ENCODE assay signal across 16 cellular contexts in genomic region chr1:113858418-113858817, GRCh38. TPM values are rescaled to one million over a fixed set of nuclear protein-coding genes. Genes with fewer than 3 reads are reported as not detected.
A peak's percentile ranks its signal among the peaks of the same experiment; 100 is the strongest.
DNase-seq lines count a peak whose midpoint lies in the region; ATAC-seq, FAIRE-seq and TF ChIP-seq lines count a peak whose summit lies in the region.
"Had no signal": no experiment of that assay in that cellular context is flagged by ENCODE, and none has a peak within 500 bp of the region (broad histone marks: within the 10 kb centered on the region; RNA-seq: fewer than 3 reads in every experiment).

No MANE protein-coding gene starts in this region.

- 0 out of 2 replicates have a peak overlapping the region, but pooled peaks have one; percentile 7 for H2AFZ ChIP-seq in K562 (ENCODE audit: low read depth, low read length)

- no peak overlapping the region for H3K9ac ChIP-seq in K562 (ENCODE audit: insufficient read depth in 1 of 2, low read depth in 2 of 2, low read length in 2 of 2)

- POLR2A ChIA-PET in K562 (lab: Yijun Ruan, JAX), result interaction anchor here (0.9 to 1.3 kb wide), 3 partner anchors 8 to 46 kb away, joined by 3 to 4 read pairs (median 3); partner anchors contain the start of gene RSBN1

- no peaks in the 10 kb centered on the region for H4K20me1 ChIP-seq in K562 (replicated peaks; ENCODE audit: control insufficient read depth, insufficient read depth, low read length)

- H3K9me1 ChIP-seq in K562 (ENCODE audit: control insufficient read depth, insufficient read depth, low read length), result no peaks in the 10 kb centered on the region

- no peak for TF ChIP-seq EP300 in K562 (IDR thresholded peaks at IDR 0.05; ENCODE audit: low read length)

- TF ChIP-seq POLR2A in K562 (conservative IDR thresholded peaks at IDR 0.05), result no peak

- CTCF ChIA-PET in K562 (lab: Yijun Ruan, JAX; ENCODE audit: low intra/inter-chr PET ratio), result no interaction called here

- H3K4me1 ChIP-seq in K562 (replicated peaks in 1 of 2; ENCODE audit: control insufficient read depth in 2 of 2, insufficient read depth in 2 of 2, low read length in 2 of 2) (peaks cover 4 to 13% of the 10 kb centered on the region in 2 experiments; a peak in 3 of 5 replicates), HAP-1 (no peaks in the 10 kb centered on the region)
- H3K4me1 ChIP-seq: thyroid gland had no signal

- no peaks in the 10 kb centered on the region for H3K79me2 ChIP-seq in K562 (ENCODE audit: control insufficient read depth, insufficient read depth, low read length)

- in situ Hi-C loops in K562 (cut with MboI) (no loop called here), HAP-1 (cut with MboI; ENCODE audit: low sequenced_read_pairs) (no loop called here)

- no peak overlapping the region for H3K27ac ChIP-seq in K562 (ENCODE audit: extremely low read depth, low read depth, low read length)
- H3K27ac ChIP-seq: thyroid gland, VCaP had no signal

- H3K4me3 ChIP-seq in K562, result no peak overlapping the region
- no peak overlapping the region for H3K4me3 ChIP-seq in HAP-1
- H3K4me3 ChIP-seq: thyroid gland had no signal

- intact Hi-C loops in K562 (cut with micrococcal nuclease), result no loop called here

- no peaks in the 10 kb centered on the region for H3K36me3 ChIP-seq in K562 (ENCODE audit: control insufficient read depth, insufficient read depth, low read length)
- no peaks in the 10 kb centered on the region for H3K36me3 ChIP-seq in HAP-1 (replicated peaks)
- H3K36me3 ChIP-seq: thyroid gland had no signal

- ATAC-seq in GM19397 (IDR thresholded peaks at IDR 0.05; ENCODE audit: unreplicated experiment) (peak; percentile 30), HG03175 (IDR thresholded peaks at IDR 0.05; ENCODE audit: unreplicated experiment) (peak; percentile 49), K562 (peak; percentile 12; the same call in 2 of the 3 replicates), GM19328 (IDR thresholded peaks at IDR 0.05; ENCODE audit: unreplicated experiment) (no peak)

- no peak for FAIRE-seq in K562 (lab: Jason Lieb, UNC)
- FAIRE-seq: endothelial cell of umbilical vein had no signal

- no peak for TF ChIP-seq CTCF in K562 (IDR thresholded peaks at IDR 0.05 in 2 of 3, conservative IDR thresholded peaks at IDR 0.05 in 1 of 3; ENCODE audit: insufficient read depth in 2 of 3, low read depth in 1 of 3, low read length in 3 of 3)

- no TSS peak for BruUV-seq in K562 (replicated peaks; lab: Mats Ljungman, UMichigan)

- no peaks in the 10 kb centered on the region for H3K9me3 ChIP-seq in K562 (replicated peaks; ENCODE audit: control insufficient read depth, insufficient read depth, low read depth, low read length)
- H3K9me3 ChIP-seq in HAP-1, result no peaks in the 10 kb centered on the region
- H3K9me3 ChIP-seq: thyroid gland had no signal

- H3K27me3 ChIP-seq in K562 (ENCODE audit: control insufficient read depth in 2 of 2, insufficient read depth in 2 of 2, low read length in 2 of 2) (no peaks in the 10 kb centered on the region), HAP-1 (ENCODE audit: low read depth) (0 out of 2 replicates have a peak, but pooled peaks cover 6% of the 10 kb centered on the region)
- H3K27me3 ChIP-seq: thyroid gland had no signal

- DNase-seq in CD1c-positive myeloid dendritic cell (ENCODE audit: extremely low spot score) (peak; percentile 56), K562 (ENCODE audit: extremely low read depth in 1 of 4, low spot score in 3 of 4) (no peak), HAP-1 (ENCODE audit: low spot score in 2 of 2) (no peak), NCI-H510A treated with DMSO at 0.1 percent for 48 hours (lab: John Stamatoyannopoulos, UW) (no peak)
- no peak for DNase-seq in effector CD8-positive, alpha-beta T cell (lab: John Stamatoyannopoulos, UW)
- DNase-seq: central memory CD4-positive, alpha-beta T cell; DMS 273 treated with DMSO at 0.1 percent for 48 hours; H9; head of caudate nucleus; thyroid gland had no signal

- no peak for TF ChIP-seq RAD21 in K562 (CRISPR knock-in tag; conservative IDR thresholded peaks at IDR 0.05 in 1 of 2, IDR thresholded peaks at IDR 0.05 in 1 of 2)

- no peak overlapping the region for H3K4me2 ChIP-seq in K562 (ENCODE audit: insufficient read depth, low read length)

- 55% methylated on average over 3 of the region's 3 CpGs for WGBS in K562 (ENCODE audit: insufficient coverage, low coverage, missing lambda C conversion rate)

RNA-seq across cellular contexts. Expression of gene PTPN22, which starts 13.1 kb away (rescaled TPM):
- 0.53 and 0.81 TPM in 2 replicates for total RNA-seq in K562 (2011; cell fraction: chromatin; rRNA removed; ENCODE audit: low replicate concordance)
- 0.17 and 0.79 TPM in 2 replicates for total RNA-seq in K562 (2011; cell fraction: nucleolus; rRNA removed)
- 0.46 and 1.9 TPM in 2 replicates for total RNA-seq in K562 (2011; cell fraction: nucleoplasm; rRNA removed)
- total RNA-seq in K562 (2014; rRNA removed), result 0.82 and 1.3 TPM in 2 replicates
- total RNA-seq in K562 (2014; rRNA removed; fragmentation: Illumina TruSeq; extraction: Trizol), result 1.9 and 2.0 TPM in 2 replicates
- 4.6 and 5.3 TPM in 2 replicates for total RNA-seq in K562 (2015; rRNA removed; fragmentation: Illumina TruSeq; extraction: Trizol)
- total RNA-seq in K562 (2021), result 1.0 and 1.3 TPM in 2 replicates
- polyA plus RNA-seq in K562 (2011; rRNA removed), result 0.45 and 0.76 TPM in 2 replicates
- 0.09 and 0.47 TPM in 2 replicates for polyA plus RNA-seq in K562 (2011; cell fraction: cytosol; rRNA removed)
- polyA plus RNA-seq in K562 (2011; cell fraction: nucleus; rRNA removed), result 0.77 and 0.98 TPM in 2 replicates
- polyA plus RNA-seq in K562 (2012), result 2.5 and 7.6 TPM in 2 replicates
- polyA plus RNA-seq in K562 (2014; fragmentation: Illumina TruSeq; extraction: Trizol), result 1.9 and 2.3 TPM in 2 replicates
- polyA plus RNA-seq in K562 (2014; fragmentation: Nextera tagmentation; extraction: Ambion mirVana), result 1 to 10 TPM; 1.1 to 1.6 TPM
- 0.95 and 1.4 TPM in 2 replicates for polyA plus RNA-seq in K562 (2014; rRNA removed)
- polyA minus RNA-seq in K562 (2011; rRNA and poly(A)+ RNA removed), result 0.46 and 2.4 TPM in 2 replicates
- polyA minus RNA-seq in K562 (2011; cell fraction: cytosol; rRNA and poly(A)+ RNA removed), result 0.64 TPM in 1 of 2 replicates, not detected in the other
- 0.81 and 2.4 TPM in 2 replicates for polyA minus RNA-seq in K562 (2011; cell fraction: nucleus; rRNA and poly(A)+ RNA removed)
- total RNA-seq: endothelial cell of umbilical vein, H9 had no signal
- polyA plus RNA-seq: endothelial cell of umbilical vein had no signal

RNA-seq across cellular contexts. Expression of gene BCL2L15, which starts 29.0 kb away (rescaled TPM):
- 1.4 and 2.8 TPM in 2 replicates for total RNA-seq in K562 (2011; cell fraction: chromatin; rRNA removed; ENCODE audit: low replicate concordance)
- 0.53 and 0.67 TPM in 2 replicates for total RNA-seq in K562 (2011; cell fraction: nucleolus; rRNA removed)
- total RNA-seq in K562 (2011; cell fraction: nucleoplasm; rRNA removed), result 0.95 and 2.5 TPM in 2 replicates
- 0.09 and 0.12 TPM in 2 replicates for total RNA-seq in K562 (2014; rRNA removed)
- 0.32 and 0.33 TPM in 2 replicates for total RNA-seq in K562 (2014; rRNA removed; fragmentation: Illumina TruSeq; extraction: Trizol)
- 0.19 and 0.36 TPM in 2 replicates for total RNA-seq in K562 (2015; rRNA removed; fragmentation: Illumina TruSeq; extraction: Trizol)
- 0.09 and 0.72 TPM in 2 replicates for total RNA-seq in K562 (2021)
- 0.25 and 0.74 TPM in 2 replicates for polyA plus RNA-seq in K562 (2011; rRNA removed)
- polyA plus RNA-seq in K562 (2011; cell fraction: cytosol; rRNA removed), result 0.10 and 0.15 TPM in 2 replicates
- 0.85 and 1.2 TPM in 2 replicates for polyA plus RNA-seq in K562 (2011; cell fraction: nucleus; rRNA removed)
- 0.20 and 0.43 TPM in 2 replicates for polyA plus RNA-seq in K562 (2012)
- polyA plus RNA-seq in K562 (2014; fragmentation: Illumina TruSeq; extraction: Trizol), result 0.06 and 0.26 TPM in 2 replicates
- under 1 TPM in 1 of 2 experiments, not detected in 1; 0.42 TPM for polyA plus RNA-seq in K562 (2014; fragmentation: Nextera tagmentation; extraction: Ambion mirVana)
- polyA plus RNA-seq in K562 (2014; rRNA removed), result 0.32 and 0.78 TPM in 2 replicates
- 0.48 and 1.2 TPM in 2 replicates for polyA minus RNA-seq in K562 (2011; rRNA and poly(A)+ RNA removed)
- not detected in 2 replicates for polyA minus RNA-seq in K562 (2011; cell fraction: cytosol; rRNA and poly(A)+ RNA removed)
- polyA minus RNA-seq in K562 (2011; cell fraction: nucleus; rRNA and poly(A)+ RNA removed), result 0.33 and 0.40 TPM in 2 replicates
- total RNA-seq: M059J had no signal

RNA-seq across cellular contexts. Expression of gene RSBN1, which starts 46.1 kb away (rescaled TPM):
- 20.7 and 44.4 TPM in 2 replicates for total RNA-seq in K562 (2011; cell fraction: chromatin; rRNA removed; ENCODE audit: low replicate concordance)
- total RNA-seq in K562 (2011; cell fraction: nucleolus; rRNA removed), result 13.0 and 14.0 TPM in 2 replicates
- total RNA-seq in K562 (2011; cell fraction: nucleoplasm; rRNA removed), result 15.7 and 19.8 TPM in 2 replicates
- total RNA-seq in K562 (2014; rRNA removed) (12.6 and 13.7 TPM in 2 replicates), K562 (2014; rRNA removed; fragmentation: Illumina TruSeq; extraction: Trizol) (15.4 and 17.2 TPM in 2 replicates), K562 (2015; rRNA removed; fragmentation: Illumina TruSeq; extraction: Trizol) (17.2 and 18.2 TPM in 2 replicates), K562 (2021) (17.6 and 20.3 TPM in 2 replicates)
- polyA plus RNA-seq in K562 (2011; rRNA removed) (20.7 and 24.3 TPM in 2 replicates), K562 (2014; fragmentation: Illumina TruSeq; extraction: Trizol) (12.2 and 12.6 TPM in 2 replicates), K562 (2014; fragmentation: Nextera tagmentation; extraction: Ambion mirVana) (10 to 100 TPM in 1 of 2 experiments, 1 to 10 TPM in 1; 4.5 to 13.0 TPM), K562 (2014; rRNA removed) (7.2 and 10.2 TPM in 2 replicates)
- 8.9 and 9.2 TPM in 2 replicates for polyA plus RNA-seq in K562 (2011; cell fraction: cytosol; rRNA removed)
- 13.6 and 25.6 TPM in 2 replicates for polyA plus RNA-seq in K562 (2011; cell fraction: nucleus; rRNA removed)
- 9.9 and 11.2 TPM in 2 replicates for polyA plus RNA-seq in K562 (2012)
- polyA minus RNA-seq in K562 (2011; rRNA and poly(A)+ RNA removed), result 149 and 167 TPM in 2 replicates
- polyA minus RNA-seq in K562 (2011; cell fraction: cytosol; rRNA and poly(A)+ RNA removed), result 21.8 and 29.6 TPM in 2 replicates
- polyA minus RNA-seq in K562 (2011; cell fraction: nucleus; rRNA and poly(A)+ RNA removed), result 16.6 and 29.9 TPM in 2 replicates

RNA-seq across cellular contexts. Expression of gene AP4B1, which starts 46.2 kb away (rescaled TPM):
- total RNA-seq in K562 (2011; cell fraction: chromatin; rRNA removed; ENCODE audit: low replicate concordance), result 103 and 194 TPM in 2 replicates
- total RNA-seq in K562 (2011; cell fraction: nucleolus; rRNA removed), result 47.9 and 67.8 TPM in 2 replicates
- 93.6 and 108 TPM in 2 replicates for total RNA-seq in K562 (2011; cell fraction: nucleoplasm; rRNA removed)
- total RNA-seq in K562 (2014; rRNA removed) (15.8 and 20.2 TPM in 2 replicates), K562 (2014; rRNA removed; fragmentation: Illumina TruSeq; extraction: Trizol) (24.6 and 30.4 TPM in 2 replicates), K562 (2015; rRNA removed; fragmentation: Illumina TruSeq; extraction: Trizol) (21.2 and 21.7 TPM in 2 replicates), K562 (2021) (22.2 and 23.8 TPM in 2 replicates)
- polyA plus RNA-seq in K562 (2011; rRNA removed) (36.5 and 37.3 TPM in 2 replicates), K562 (2014; fragmentation: Illumina TruSeq; extraction: Trizol) (26.7 and 28.5 TPM in 2 replicates), K562 (2014; fragmentation: Nextera tagmentation; extraction: Ambion mirVana) (10 to 100 TPM; 21.9 to 28.2 TPM), K562 (2014; rRNA removed) (26.1 and 32.0 TPM in 2 replicates)
- polyA plus RNA-seq in K562 (2011; cell fraction: cytosol; rRNA removed), result 11.8 and 29.3 TPM in 2 replicates
- 66.6 and 88.6 TPM in 2 replicates for polyA plus RNA-seq in K562 (2011; cell fraction: nucleus; rRNA removed)
- 19.7 and 20.1 TPM in 2 replicates for polyA plus RNA-seq in K562 (2012)
- polyA minus RNA-seq in K562 (2011; rRNA and poly(A)+ RNA removed), result 47.9 and 53.5 TPM in 2 replicates
- 15.7 and 16.8 TPM in 2 replicates for polyA minus RNA-seq in K562 (2011; cell fraction: cytosol; rRNA and poly(A)+ RNA removed)
- polyA minus RNA-seq in K562 (2011; cell fraction: nucleus; rRNA and poly(A)+ RNA removed), result 24.4 and 47.7 TPM in 2 replicates

RNA-seq across cellular contexts. Expression of gene DCLRE1B, which starts 46.7 kb away (rescaled TPM):
- 9.0 and 11.8 TPM in 2 replicates for total RNA-seq in K562 (2011; cell fraction: chromatin; rRNA removed; ENCODE audit: low replicate concordance)
- total RNA-seq in K562 (2011; cell fraction: nucleolus; rRNA removed), result 8.8 and 8.9 TPM in 2 replicates
- total RNA-seq in K562 (2011; cell fraction: nucleoplasm; rRNA removed), result 8.4 and 10.4 TPM in 2 replicates
- total RNA-seq in K562 (2014; rRNA removed) (10.6 and 15.8 TPM in 2 replicates), K562 (2014; rRNA removed; fragmentation: Illumina TruSeq; extraction: Trizol) (17.2 and 19.2 TPM in 2 replicates), K562 (2015; rRNA removed; fragmentation: Illumina TruSeq; extraction: Trizol) (22.6 and 22.9 TPM in 2 replicates), K562 (2021) (22.8 and 23.7 TPM in 2 replicates)
- polyA plus RNA-seq in K562 (2011; rRNA removed) (11.0 and 11.7 TPM in 2 replicates), K562 (2014; fragmentation: Illumina TruSeq; extraction: Trizol) (25.9 and 28.8 TPM in 2 replicates), K562 (2014; fragmentation: Nextera tagmentation; extraction: Ambion mirVana) (10 to 100 TPM; 12.4 to 22.2 TPM), K562 (2014; rRNA removed) (14.9 and 18.0 TPM in 2 replicates)
- 13.7 and 18.9 TPM in 2 replicates for polyA plus RNA-seq in K562 (2011; cell fraction: cytosol; rRNA removed)
- polyA plus RNA-seq in K562 (2011; cell fraction: nucleus; rRNA removed), result 6.8 and 10.7 TPM in 2 replicates
- polyA plus RNA-seq in K562 (2012), result 14.8 and 17.9 TPM in 2 replicates
- 14.5 and 14.7 TPM in 2 replicates for polyA minus RNA-seq in K562 (2011; rRNA and poly(A)+ RNA removed)
- polyA minus RNA-seq in K562 (2011; cell fraction: cytosol; rRNA and poly(A)+ RNA removed), result 10.4 and 16.3 TPM in 2 replicates
- 5.1 and 7.6 TPM in 2 replicates for polyA minus RNA-seq in K562 (2011; cell fraction: nucleus; rRNA and poly(A)+ RNA removed)
